ENCODE assay signal across 8 cellular contexts in the genomic region with DNA sequence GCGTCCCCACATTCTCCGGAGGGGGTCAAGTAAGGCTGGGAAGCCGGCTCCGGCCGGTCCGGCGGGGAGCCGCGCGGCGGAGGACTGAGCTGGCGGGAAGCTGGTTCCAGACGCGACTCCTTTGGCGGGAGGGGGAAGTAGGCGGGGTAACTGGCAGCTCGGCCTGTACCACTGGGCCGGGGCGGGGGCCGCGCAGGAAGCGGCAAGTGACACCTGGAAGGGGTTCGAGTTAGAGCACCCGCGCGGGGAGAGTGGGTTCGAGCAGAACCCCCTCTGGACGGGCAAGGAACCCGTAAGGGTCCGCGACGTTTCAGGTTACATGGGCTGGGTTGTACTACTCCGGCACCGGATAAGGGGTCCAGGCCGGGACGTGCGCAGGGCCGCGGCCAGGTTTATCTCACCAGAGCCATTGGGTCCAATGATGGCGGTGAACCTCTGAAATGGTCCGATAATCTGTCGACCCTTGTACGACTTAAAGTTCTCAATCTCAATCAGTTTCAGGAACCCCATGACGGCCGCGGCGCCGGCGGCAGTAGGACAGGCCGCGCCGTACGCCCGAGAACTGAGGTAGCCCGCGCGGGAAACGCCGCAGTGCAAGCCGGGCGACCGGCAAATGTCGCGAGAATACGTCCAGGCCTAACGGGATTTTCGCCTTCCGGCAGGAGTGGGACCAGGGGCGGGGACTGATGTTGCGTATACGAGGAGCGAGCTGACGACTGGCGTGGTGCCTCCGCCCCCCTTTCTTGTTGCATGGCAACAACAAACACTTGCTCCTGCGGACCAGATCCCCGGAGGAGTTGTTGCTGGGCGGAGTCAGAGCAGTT. TPM values are rescaled to one million over a fixed set of nuclear protein-coding genes. Genes with fewer than 3 reads are reported as not detected.
A peak's percentile ranks its signal among the peaks of the same experiment; 100 is the strongest.
DNase-seq lines count a peak whose midpoint lies in the region; ATAC-seq and TF ChIP-seq lines count a peak whose summit lies in the region.

A gene (plus strand): TSS at position 783 of the 824 bp plus-strand sequence. CDS start 3,404 bp downstream, outside the sequence.
A gene (minus strand): TSS at position 564 of the 824 bp plus-strand sequence. CDS start 54 bp downstream, at position 510.

- peak; percentile 94 for DNase-seq in AG20443 (ENCODE audit: low spot score)
- peak; percentile 89 to 97 for DNase-seq in NCI-H446 (lab: John Stamatoyannopoulos, UW)
- peak; percentile 96 for DNase-seq in cerebellar cortex (ENCODE audit: low spot score)
- peak; percentile 99 for DNase-seq in iris pigment epithelial cell (ENCODE audit: low read depth)
- DNase-seq in spleen: peak; percentile 99

- ATAC-seq in GM19043 (IDR thresholded peaks at IDR 0.05; ENCODE audit: low read depth, unreplicated experiment) (peak; percentile 84), HG03354 (IDR thresholded peaks at IDR 0.05; ENCODE audit: poor library complexity, severe bottlenecking, unreplicated experiment) (peak; percentile 94)
- peak; percentile 90 to 92 for ATAC-seq in activated CD4-positive, CD25-positive, alpha-beta regulatory T cell treated with anti-CD3 and anti-CD28 coated beads, Interleukin-2, amount 50 U/mL, for 24 hours

- H3K27me3 ChIP-seq in spleen (replicated peaks in 1 of 7): no peaks in the 10 kb centered on the region

- H3K9me3 ChIP-seq in spleen: no peaks in the 10 kb centered on the region

- intact Hi-C loops in spleen (cut with DNase I; ENCODE audit: low total_unique reads): no loop called here

- peaks cover 9 to 34% (median 26%) of the 10 kb centered on the region in 6 donors for H3K4me1 ChIP-seq in spleen

- 0 to 9% (median 1%) methylated on average over 2 to 78 of the region's 78 CpGs for WGBS in spleen, 5 donors

- H3K4me3 ChIP-seq in spleen: peak within 1 kb of the TSS; percentile 44 to 87 (median 62)

- H3K36me3 ChIP-seq in spleen: peaks cover 0 to under 1% (median 0%) of the 10 kb centered on the region in 6 donors

- TF ChIP-seq CTCF in spleen (IDR thresholded peaks at IDR 0.05 in 8 of 11, conservative IDR thresholded peaks at IDR 0.05 in 3 of 11): peak in 3 of 11 experiments; percentile 32 to 43 (median 38)

- peak within 1 kb of the TSS; percentile 90 to 97 (median 94) for H3K27ac ChIP-seq in spleen

- peak in 2 of 3 donors; percentile 27 to 38 for TF ChIP-seq POLR2A in spleen (IDR thresholded peaks at IDR 0.05)

RNA-seq across cellular contexts. Expression of the first gene that starts in this region (rescaled TPM):
- 1 to 10 TPM in 1 of 7 donors, under 1 TPM in 5, not detected in 1; 0.34 to 1.0 (median 0.80) TPM for total RNA-seq in spleen
- 1 to 10 TPM in 1 of 3 donors, under 1 TPM in 2; 0.70 to 1.4 (median 0.86) TPM for polyA plus RNA-seq in spleen

RNA-seq across cellular contexts. Expression of the second gene that starts in this region (rescaled TPM):
- 10 to 100 TPM; 42.9 to 77.5 (median 71.7) TPM for total RNA-seq in spleen
- 1 to 10 TPM; 5.6 to 7.6 (median 7.0) TPM for polyA plus RNA-seq in spleen

Comparison
In these comparisons a context has a peak if more than half of its experiments do, and no peak if none do; other contexts are left out.
1. Peak in every context shown above with its lines: DNase-seq, ATAC-seq, H3K4me3 ChIP-seq and H3K27ac ChIP-seq.